9 cellular contexts compared by ENCODE assay signal in the genomic region with DNA sequence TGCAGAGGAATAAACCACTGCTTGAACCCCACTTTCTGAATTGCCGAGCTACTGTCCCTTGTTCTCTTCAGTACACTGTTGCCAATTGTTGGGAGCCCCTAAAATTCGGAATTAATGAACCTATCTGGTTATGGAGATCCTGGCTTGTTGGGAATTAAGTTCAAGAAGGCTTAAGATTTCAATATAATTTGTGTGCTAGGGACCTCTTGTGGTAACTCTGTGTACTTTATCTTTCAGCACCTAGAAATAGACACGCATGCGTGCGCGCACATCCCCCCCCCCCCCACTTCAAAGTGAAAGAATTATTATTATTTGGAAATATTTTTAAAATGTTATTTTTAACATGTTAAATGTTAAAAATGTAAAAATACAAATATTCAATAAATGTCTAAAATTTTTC. TPM values are rescaled to one million over a fixed set of nuclear protein-coding genes. Genes with fewer than 3 reads are reported as not detected.
A peak's percentile ranks its signal among the peaks of the same experiment; 100 is the strongest.
DNase-seq lines count a peak whose midpoint lies in the region; ATAC-seq, FAIRE-seq and TF ChIP-seq lines count a peak whose summit lies in the region.
"Had no signal": no experiment of that assay in that cellular context is flagged by ENCODE, and none has a peak within 500 bp of the region (broad histone marks: within the 10 kb centered on the region; RNA-seq: fewer than 3 reads in every experiment).

No MANE protein-coding gene starts in this region.

- TF ChIP-seq EP300 in HepG2 (IDR thresholded peaks at IDR 0.05; ENCODE audit: low read depth in 2 of 2, low read length in 2 of 2) (no peak), HepG2 (CRISPR knock-in tag; IDR thresholded peaks at IDR 0.05; ENCODE audit: borderline replicate concordance) (no peak)

- H3K4me3 ChIP-seq in bronchial epithelial cell (ENCODE audit: low read depth, low read length) = no peak overlapping the region
- H3K4me3 ChIP-seq in HepG2 (replicated peaks in 1 of 3; ENCODE audit: insufficient read depth in 1 of 3, low read depth in 2 of 3, low read length in 3 of 3) = no peak overlapping the region

- H3K27ac ChIP-seq in HepG2 (ENCODE audit: extremely low read length, insufficient read depth, low read length) = no peak overlapping the region

- intact Hi-C loops in HepG2 (cut with micrococcal nuclease; ENCODE audit: unreplicated experiment) = loop anchor here (1.0 to 5.0 kb wide), 4 partner anchors 152 to 1017 kb away; a partner anchor contains a TSS

- BruUV-seq in HepG2 (replicated peaks; lab: Mats Ljungman, UMichigan) = no TSS peak

- H2AFZ ChIP-seq in HepG2 (ENCODE audit: low read length) = no peak overlapping the region

- whole genome bisulfite sequencing in HepG2 (ENCODE audit: low lambda C conversion rate) = 5% methylated on average over 6 of the region's 6 CpGs

- ATAC-seq in HepG2 = no peak
- ATAC-seq in HG02678 (IDR thresholded peaks at IDR 0.05; ENCODE audit: unreplicated experiment) = no peak
- ATAC-seq in HG02623 (IDR thresholded peaks at IDR 0.05; ENCODE audit: unreplicated experiment) = no peak

- H3K79me2 ChIP-seq in HepG2 (ENCODE audit: insufficient read depth, low read length) = no peaks in the 10 kb centered on the region

- in situ Hi-C loops in HepG2 (cut with HindIII; ENCODE audit: extremely low pct_ligation_motif_present, low pct_unique_long_range_greater_than_20kb) = loop anchor here (5.0 kb wide), 2 partner anchors 152 to 247 kb away; a partner anchor contains a TSS

- H3K4me1 ChIP-seq in HepG2 (ENCODE audit: insufficient read depth, low read length) = peaks cover 51% of the 10 kb centered on the region

- POLR2A ChIA-PET in HepG2 (lab: Yijun Ruan, JAX) = interaction anchor here (1.0 kb wide), 1 partner anchor 52 kb away, joined by 3 read pairs; no protein-coding TSS in a partner anchor

- H3K36me3 ChIP-seq in bronchial epithelial cell (ENCODE audit: control insufficient read depth, insufficient read depth, low read length) (no peaks in the 10 kb centered on the region), HepG2 (replicated peaks in 1 of 2; ENCODE audit: control insufficient read depth in 1 of 2, insufficient read depth in 2 of 2, low read length in 2 of 2) (no peaks in the 10 kb centered on the region)

- DNase-seq in AG08395 (ENCODE audit: low spot score) (peak; percentile 89), NCI-H69 (lab: John Stamatoyannopoulos, UW) (peak; percentile 70), bronchial epithelial cell (ENCODE audit: low read depth) (peak; percentile 69), HepG2 (ENCODE audit: low spot score) (peak; percentile 60)
- DNase-seq in stimulated activated CD4-positive, alpha-beta T cell treated with anti-CD3 and anti-CD28 coated beads, Interleukin-1b, Interleukin-23, amount 100 ng/mL, for 48 hours = no peak
- DNase-seq: stimulated activated naive B cell treated with anti-CD40 and anti-IgM and Interleukin-4, amounts not matched to agents 10 μg/mL and 1 μg/mL and 100 μg/mL, for 72 hours had no signal

- no peaks in the 10 kb centered on the region for H3K27me3 ChIP-seq in bronchial epithelial cell (ENCODE audit: control insufficient read depth, insufficient read depth, low read length)
- no peaks in the 10 kb centered on the region for H3K27me3 ChIP-seq in HepG2 (ENCODE audit: control insufficient read depth in 1 of 2, insufficient read depth in 2 of 2, low read length in 2 of 2)

- TF ChIP-seq CTCF in GM12873 (IDR thresholded peaks at IDR 0.05; ENCODE audit: insufficient read depth, low read depth, low read length, missing control alignments) = peak; percentile 47
- TF ChIP-seq CTCF in bronchial epithelial cell (IDR thresholded peaks at IDR 0.05; ENCODE audit: insufficient read depth, low read length, severe bottlenecking) = peak; percentile 41
- peak; percentile 75 for TF ChIP-seq CTCF in HepG2 (CRISPR knock-in tag; IDR thresholded peaks at IDR 0.05)

- 0 out of 2 replicates have a peak, but pooled peaks have one; percentile 59 for TF ChIP-seq RAD21 in HepG2 (CRISPR knock-in tag; IDR thresholded peaks at IDR 0.05)

- no peaks in the 10 kb centered on the region for H4K20me1 ChIP-seq in HepG2 (ENCODE audit: insufficient read depth, low read length)

- no peak overlapping the region; the same call in 1 of the 2 replicates for H3K4me2 ChIP-seq in HepG2 (ENCODE audit: low read depth, low read length)

- FAIRE-seq in bronchial epithelial cell (lab: Jason Lieb, UNC) = no peak
- peak; percentile 32 for FAIRE-seq in HepG2 (lab: Jason Lieb, UNC)

- no peak for TF ChIP-seq POLR2A in HepG2 (IDR thresholded peaks at IDR 0.05; ENCODE audit: insufficient read depth in 1 of 2, low read depth in 2 of 2, low read length in 2 of 2)

- H3K9me3 ChIP-seq in HepG2 (ENCODE audit: low read length) = peaks cover 9% of the 10 kb centered on the region

- CTCF ChIA-PET in HepG2 (lab: Yijun Ruan, JAX; ENCODE audit: low intra/inter-chr PET ratio, low total read pairs) = interaction anchor here (0.7 to 2.6 kb wide), 4 partner anchors 119 to 271 kb away, joined by 3 to 14 read pairs (median 3); a partner anchor contains a TSS

- H3K9ac ChIP-seq in HepG2 (ENCODE audit: insufficient read depth, low read depth, low read length) = no peak overlapping the region

TF ChIP-seq in HepG2, 621 proteins besides CTCF, POLR2A, EP300 and RAD21 (continues in another document):
- TF ChIP-seq HOXA5 (CRISPR knock-in tag; IDR thresholded peaks at IDR 0.05) (no peak), ZNF616 (CRISPR knock-in tag; IDR thresholded peaks at IDR 0.05; ENCODE audit: low read depth) (no peak), ZEB1 (IDR thresholded peaks at IDR 0.05; ENCODE audit: insufficient replicate concordance, low read depth) (no peak), ATRX (CRISPR knock-in tag; IDR thresholded peaks at IDR 0.05; ENCODE audit: borderline replicate concordance) (no peak), LCORL (IDR thresholded peaks at IDR 0.05) (no peak), LCORL (CRISPR knock-in tag; IDR thresholded peaks at IDR 0.05) (no peak), HES4 (CRISPR knock-in tag; IDR thresholded peaks at IDR 0.05; ENCODE audit: borderline replicate concordance) (no peak), MED13 (CRISPR knock-in tag; IDR thresholded peaks at IDR 0.05) (no peak), POLR2G (IDR thresholded peaks at IDR 0.05; ENCODE audit: low read depth, low read length) (no peak), ZNF713 (CRISPR knock-in tag; IDR thresholded peaks at IDR 0.05) (no peak), FOXM1 (CRISPR knock-in tag; IDR thresholded peaks at IDR 0.05) (no peak), STAG1 (CRISPR knock-in tag; IDR thresholded peaks at IDR 0.05) (peak; percentile 78), ZNF510 (CRISPR knock-in tag; IDR thresholded peaks at IDR 0.05; ENCODE audit: low read depth) (no peak)
- TF ChIP-seq, protein P1, sequence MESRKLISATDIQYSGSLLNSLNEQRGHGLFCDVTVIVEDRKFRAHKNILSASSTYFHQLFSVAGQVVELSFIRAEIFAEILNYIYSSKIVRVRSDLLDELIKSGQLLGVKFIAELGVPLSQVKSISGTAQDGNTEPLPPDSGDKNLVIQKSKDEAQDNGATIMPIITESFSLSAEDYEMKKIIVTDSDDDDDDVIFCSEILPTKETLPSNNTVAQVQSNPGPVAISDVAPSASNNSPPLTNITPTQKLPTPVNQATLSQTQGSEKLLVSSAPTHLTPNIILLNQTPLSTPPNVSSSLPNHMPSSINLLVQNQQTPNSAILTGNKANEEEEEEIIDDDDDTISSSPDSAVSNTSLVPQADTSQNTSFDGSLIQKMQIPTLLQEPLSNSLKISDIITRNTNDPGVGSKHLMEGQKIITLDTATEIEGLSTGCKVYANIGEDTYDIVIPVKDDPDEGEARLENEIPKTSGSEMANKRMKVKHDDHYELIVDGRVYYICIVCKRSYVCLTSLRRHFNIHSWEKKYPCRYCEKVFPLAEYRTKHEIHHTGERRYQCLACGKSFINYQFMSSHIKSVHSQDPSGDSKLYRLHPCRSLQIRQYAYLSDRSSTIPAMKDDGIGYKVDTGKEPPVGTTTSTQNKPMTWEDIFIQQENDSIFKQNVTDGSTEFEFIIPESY (CRISPR knock-in tag; IDR thresholded peaks at IDR 0.05) = no peak

RNA-seq across cellular contexts. Expression of a gene that starts 53.3 kb away (rescaled TPM):
- 12.1 and 21.5 TPM in 2 replicates for total RNA-seq in bronchial epithelial cell
- 84.8 and 110 TPM in 2 replicates for total RNA-seq in HepG2 (2016; rRNA removed; fragmentation: Illumina TruSeq; extraction: Trizol)
- total RNA-seq in HepG2 (2016; cell fraction: cytosol; rRNA removed; fragmentation: Illumina TruSeq; extraction: Trizol; ENCODE audit: low read depth) = 657 and 772 TPM in 2 replicates
- total RNA-seq in HepG2 (2016; cell fraction: insoluble cytoplasmic fraction; rRNA removed; fragmentation: Illumina TruSeq; extraction: Trizol) = 82.4 and 105 TPM in 2 replicates
- 249 and 285 TPM in 2 replicates for total RNA-seq in HepG2 (2016; cell fraction: membrane; rRNA removed; fragmentation: Illumina TruSeq; extraction: Trizol)
- 76.1 and 83.8 TPM in 2 replicates for total RNA-seq in HepG2 (2016; cell fraction: nucleus; rRNA removed; fragmentation: Illumina TruSeq; extraction: Trizol)
- polyA plus RNA-seq in HepG2 (2011; rRNA removed) = 18.8 and 21.1 TPM in 2 replicates
- polyA plus RNA-seq in HepG2 (2011; cell fraction: cytosol; rRNA removed) = 9.6 and 15.9 TPM in 2 replicates
- 19.5 and 21.4 TPM in 2 replicates for polyA plus RNA-seq in HepG2 (2011; cell fraction: nucleus; rRNA removed)
- 23.9 and 38.1 TPM in 2 replicates for polyA plus RNA-seq in HepG2 (2012)
- polyA plus RNA-seq in HepG2 (2016; cell fraction: cytosol; fragmentation: Illumina TruSeq; extraction: Trizol; ENCODE audit: low read depth) = 0.95 and 1.1 TPM in 2 replicates
- 25.7 and 29.8 TPM in 2 replicates for polyA plus RNA-seq in HepG2 (2016; cell fraction: insoluble cytoplasmic fraction; fragmentation: Illumina TruSeq; extraction: Trizol; ENCODE audit: low read depth)
- polyA plus RNA-seq in HepG2 (2016; cell fraction: membrane; fragmentation: Illumina TruSeq; extraction: Trizol; ENCODE audit: low read depth) = 4.1 and 4.5 TPM in 2 replicates
- 48.9 and 51.5 TPM in 2 replicates for polyA plus RNA-seq in HepG2 (2016; cell fraction: nucleus; fragmentation: Illumina TruSeq; extraction: Trizol; ENCODE audit: insufficient read depth, low read depth)
- polyA minus RNA-seq in HepG2 (2011; rRNA and poly(A)+ RNA removed; ENCODE audit: low replicate concordance) = 30.7 TPM in 1 of 2 replicates, not detected in the other
- polyA minus RNA-seq in HepG2 (2011; cell fraction: cytosol; rRNA and poly(A)+ RNA removed) = 38.6 and 46.9 TPM in 2 replicates
- polyA minus RNA-seq in HepG2 (2011; cell fraction: nucleus; rRNA and poly(A)+ RNA removed) = 108 and 113 TPM in 2 replicates
